ENCODE assay signal across 8 cellular contexts in genomic region chr16:9008335-9009260, GRCh38. TPM values are rescaled to one million over a fixed set of nuclear protein-coding genes. Genes with fewer than 3 reads are reported as not detected.
DNase-seq lines count a peak whose midpoint lies in the region; ATAC-seq and TF ChIP-seq lines count a peak whose summit lies in the region.

No MANE protein-coding gene starts in this region.

- POLR2A ChIA-PET in HEK293T (lab: Yijun Ruan, JAX) = interaction anchor here (0.7 to 1.1 kb wide), 3 partner anchors 45 to 140 kb away, joined by 3 read pairs; partner anchors contain the start of genes CARHSP1, HAPSTR1 and USP7
- POLR2A ChIA-PET in activated B cell treated with CpG ODN at 0.5 μM for 24 hours (lab: Charles Lee) = interaction anchor here (0.6 to 1.8 kb wide), 11 partner anchors 19 to 1299 kb away, joined by 3 to 17 read pairs (median 3); partner anchors contain the start of genes CARHSP1 and HAPSTR1

- peaks cover 8% of the 10 kb centered on the region for H3K4me1 Mint-ChIP-seq in activated B cell treated with CpG ODN at 0.5 μM for 24 hours

- H3K27ac Mint-ChIP-seq in activated B cell treated with CpG ODN at 0.5 μM for 24 hours = peak overlapping the region; percentile 53

- intact Hi-C loops in activated B cell treated with CpG ODN at 0.5 μM for 24 hours (cut with micrococcal nuclease) = loop anchor here (1.0 to 2.0 kb wide), 8 partner anchors 44 to 441 kb away; partner anchors contain the start of gene HAPSTR1

- no peaks in the 10 kb centered on the region for H3K9me3 Mint-ChIP-seq in activated B cell treated with CpG ODN at 0.5 μM for 24 hours

- CTCF ChIA-PET in HEK293T (lab: Yijun Ruan, JAX) (interaction anchor here (0.6 to 2.2 kb wide), 27 partner anchors 10 to 129 kb away, joined by 3 to 22 read pairs (median 3); no protein-coding TSS in a partner anchor), activated B cell treated with CpG ODN at 0.5 μM for 24 hours (lab: Charles Lee) (interaction anchor here (0.6 to 3.0 kb wide), 29 partner anchors 9 to 144 kb away, joined by 3 to 39 read pairs (median 3); partner anchors contain the start of gene USP7)

- peak overlapping the region; percentile 59 for H3K4me3 Mint-ChIP-seq in activated B cell treated with CpG ODN at 0.5 μM for 24 hours

- DNase-seq in GM12864 (ENCODE audit: low read depth) (no peak), HEK293T (ENCODE audit: extremely low spot score) (peak; percentile 88), NCI-H1694 treated with DMSO at 0.1 percent for 48 hours (lab: John Stamatoyannopoulos, UW) (peak; percentile 30), activated B cell treated with CpG ODN at 0.5 μM for 24 hours (peak; percentile 50), caudate nucleus (lab: John Stamatoyannopoulos, UW) (peak in 45 of 61 donors; percentile 2 to 59 (median 26)), kidney glomerular epithelial cell (lab: John Stamatoyannopoulos, UW) (peak; percentile 33), NK-92 (lab: John Stamatoyannopoulos, UW; ENCODE audit: unreplicated experiment) (no peak)
- peak; percentile 51 to 55 for DNase-seq in stimulated activated CD4-positive, alpha-beta T cell treated with anti-CD3 and anti-CD28 coated beads, Interleukin-1b, Interleukin-23, amount 100 ng/mL, for 4 hours (ENCODE audit: low read depth in 2 of 2)

- peaks cover 28% of the 10 kb centered on the region for H3K27me3 Mint-ChIP-seq in activated B cell treated with CpG ODN at 0.5 μM for 24 hours

- no peaks in the 10 kb centered on the region for H3K36me3 Mint-ChIP-seq in activated B cell treated with CpG ODN at 0.5 μM for 24 hours (ENCODE audit: low read depth)

- H3K27ac ChIP-seq in caudate nucleus (ENCODE audit: low read depth, low read length) = no peak overlapping the region

- peak; percentile 91 for ATAC-seq in activated B cell treated with CpG ODN at 0.5 μM for 24 hours (ENCODE audit: low read depth)

- TF ChIP-seq CTCF in GM12864 (IDR thresholded peaks at IDR 0.05; ENCODE audit: low read depth, low read length, missing control alignments) (peak; percentile 94), activated B cell treated with CpG ODN at 0.5 μM for 24 hours (IDR thresholded peaks at IDR 0.05) (no peak)

- peak overlapping the region; percentile 38 for H3K4me3 ChIP-seq in GM12864 (ENCODE audit: low read depth, low read length)

TF ChIP-seq in HEK293T, 16 proteins besides CTCF, POLR2A, EP300 and RAD21:
- TF ChIP-seq ELF4 (IDR thresholded peaks at IDR 0.05) (no peak), TARDBP (IDR thresholded peaks at IDR 0.05) (no peak), SP1 (IDR thresholded peaks at IDR 0.05) (no peak), BHLHE40 (IDR thresholded peaks at IDR 0.05; ENCODE audit: borderline replicate concordance) (no peak), PKNOX1 (IDR thresholded peaks at IDR 0.05) (no peak), ZNF384 (IDR thresholded peaks at IDR 0.05) (no peak), FOXK2 (IDR thresholded peaks at IDR 0.05) (no peak), L3MBTL2 (conservative IDR thresholded peaks at IDR 0.05) (no peak), FOXA1 (IDR thresholded peaks at IDR 0.05) (no peak), SUZ12 (IDR thresholded peaks at IDR 0.05) (no peak), LEF1 (IDR thresholded peaks at IDR 0.05; ENCODE audit: borderline replicate concordance) (no peak), HDGF (IDR thresholded peaks at IDR 0.05; ENCODE audit: borderline replicate concordance) (no peak), ARNT (IDR thresholded peaks at IDR 0.05) (no peak)

RNA-seq across cellular contexts. Expression of gene USP7, which starts 44.9 kb away (rescaled TPM):
- 173 and 193 TPM in 2 replicates for total RNA-seq in activated B cell treated with CpG ODN at 0.5 μM for 24 hours

Comparison
In these comparisons a context has a peak if more than half of its experiments do, and no peak if none do; other contexts are left out.
1. DNase-seq: peak in HEK293T (single experiment), NCI-H1694 treated with DMSO at 0.1 percent for 48 hours (single experiment), activated B cell treated with CpG ODN at 0.5 μM for 24 hours (single experiment), caudate nucleus (45 of 61), kidney glomerular epithelial cell (single experiment) and stimulated activated CD4-positive, alpha-beta T cell treated with anti-CD3 and anti-CD28 coated beads, Interleukin-1b, Interleukin-23, amount 100 ng/mL, for 4 hours (2 of 2); none in GM12864 (single experiment) and NK-92 (single experiment).